7 cellular contexts compared by ENCODE assay signal in genomic region chr4:23005691-23006090, GRCh38.
"Had no signal": no experiment of that assay in that cellular context is flagged by ENCODE, and none has a peak within 500 bp of the region (broad histone marks: within the 10 kb centered on the region; RNA-seq: fewer than 3 reads in every experiment).

No MANE protein-coding gene starts in this region.

- H3K4me3 ChIP-seq: GM23338 had no signal

- H3K4me2 ChIP-seq: GM23338 had no signal

- DNase-seq: H9, HCEC 1CT, IMR-90 had no signal

- H2AFZ ChIP-seq: GM23338 had no signal

- FAIRE-seq: H1, H54, HTR-8/SVneo had no signal
